ENCODE assay signal across 35 cellular contexts in genomic region chr7:103918928-103919868, GRCh38.
"Had no signal": no experiment of that assay in that cellular context is flagged by ENCODE, and none has a peak within 500 bp of the region (broad histone marks: within the 10 kb centered on the region; RNA-seq: fewer than 3 reads in every experiment).

No MANE protein-coding gene starts in this region.

- H3K27me3 ChIP-seq: foreskin keratinocyte, ovary, sigmoid colon, stomach, thyroid gland, upper lobe of left lung, vagina had no signal

- ATAC-seq: activated T-cell treated with anti-CD3 and anti-CD28 coated beads, Interleukin-2, amount 50 U/mL, for 4 hours; activated T-helper 17 cell treated with anti-CD3 and anti-CD28 coated beads, Interleukin-2, amount 50 U/mL, for 72 hours; effector memory CD8-positive, alpha-beta T cell; foreskin keratinocyte; heart left ventricle; naive thymus-derived CD4-positive, alpha-beta T cell; stimulated activated memory B cell treated with anti-CD40 and anti-IgM and Interleukin-4, amounts not matched to agents 10 μg/mL and 1 μg/mL and 100 μg/mL, for 72 hours; WTC11 had no signal

- FAIRE-seq: astrocyte, small intestine, TTC549 had no signal

- H3K4me3 ChIP-seq: esophagus muscularis mucosa, heart left ventricle, left ventricle myocardium inferior, lung, ovary, prostate gland, sigmoid colon, stomach, thyroid gland, upper lobe of left lung, vagina had no signal

- DNase-seq: activated CD4-positive, alpha-beta memory T cell treated with anti-CD3 and anti-CD28 coated beads, Interleukin-2, amount 10 ng/mL, durations not matched to agents 7 days and 5 days; activated CD4-positive, alpha-beta T cell treated with anti-CD3 and anti-CD28 coated beads for 1 hour; activated CD4-positive, alpha-beta T cell treated with anti-CD3 and anti-CD28 coated beads, Interleukin-2, amount 10 ng/mL, durations not matched to agents 7 days and 5 days; activated gamma-delta T cell treated with Interleukin-2 at 50 U/mL for 16 hours; activated naive CD4-positive, alpha-beta T cell treated with anti-CD3 and anti-CD28 coated beads, Interleukin-2, amount 50 U/mL, for 16 hours; activated T-cell treated with anti-CD3 and anti-CD28 coated beads, Interleukin-2, amount 50 U/mL, for 4 hours; amniotic stem cell; caudate nucleus; cortex of kidney; effector memory CD8-positive, alpha-beta T cell; foreskin keratinocyte; heart left ventricle; left ventricle myocardium inferior; midbrain; naive thymus-derived CD4-positive, alpha-beta T cell; ovary; retina; sigmoid colon; small intestine; stimulated activated CD4-positive, alpha-beta T cell treated with anti-CD3 and anti-CD28 coated beads, Interleukin-1b, Interleukin-23, amount 100 ng/mL, for 48 hours; stimulated activated CD4-positive, alpha-beta T cell treated with anti-CD3 and anti-CD28 coated beads, Interleukin-4, amount 100 ng/mL, for 4 hours; stimulated activated CD8-positive, alpha-beta memory T cell treated with anti-CD3 and anti-CD28 coated beads, Interleukin-4, amount 100 ng/mL, for 48 hours; stomach; T-helper 1 cell; thyroid gland; upper lobe of left lung had no signal

- H3K36me3 ChIP-seq: esophagus muscularis mucosa, heart left ventricle, left ventricle myocardium inferior, ovary, prostate gland, sigmoid colon, stomach, thyroid gland, upper lobe of left lung, vagina had no signal

- H3K9me3 ChIP-seq: esophagus muscularis mucosa, heart left ventricle, left ventricle myocardium inferior, ovary, prostate gland, sigmoid colon, stomach, thyroid gland, upper lobe of left lung, vagina had no signal

- H3K4me1 ChIP-seq: esophagus muscularis mucosa, foreskin keratinocyte, heart left ventricle, left ventricle myocardium inferior, prostate gland, sigmoid colon, stomach, thyroid gland, upper lobe of left lung, vagina had no signal

- H3K27ac ChIP-seq: esophagus muscularis mucosa, foreskin keratinocyte, heart left ventricle, left ventricle myocardium inferior, ovary, prostate gland, sigmoid colon, stomach, thyroid gland, upper lobe of left lung, vagina had no signal
